15 cellular contexts compared by ENCODE assay signal in the genomic region with DNA sequence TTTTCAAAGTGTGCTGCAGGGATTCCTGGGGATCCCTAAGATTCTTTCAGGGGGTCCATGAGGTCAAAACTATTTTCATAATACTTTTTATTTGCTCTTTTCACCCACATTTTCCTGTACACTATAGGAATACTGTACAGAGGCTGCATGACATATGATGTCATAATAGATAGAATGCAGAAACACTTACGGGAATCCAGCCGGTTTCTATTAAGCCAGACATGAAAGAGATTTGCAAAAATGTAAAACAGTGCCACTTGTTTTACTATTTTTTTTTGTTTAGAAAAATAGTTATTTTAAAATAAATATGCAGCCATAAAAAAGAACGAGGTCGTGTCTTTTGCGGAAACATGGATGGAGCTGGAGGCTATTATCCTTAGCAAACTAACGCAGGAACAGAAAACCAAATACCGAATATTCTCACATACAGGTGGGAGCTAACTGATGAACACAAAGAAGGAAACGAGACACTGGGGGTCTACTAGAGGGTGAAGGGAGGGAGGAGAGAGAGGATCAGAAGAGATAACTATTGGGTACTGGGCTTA. TPM values are rescaled to one million over a fixed set of nuclear protein-coding genes. Genes with fewer than 3 reads are reported as not detected.
A peak's percentile ranks its signal among the peaks of the same experiment; 100 is the strongest.
DNase-seq lines count a peak whose midpoint lies in the region; ATAC-seq and TF ChIP-seq lines count a peak whose summit lies in the region.
"Had no signal": no experiment of that assay in that cellular context is flagged by ENCODE, and none has a peak within 500 bp of the region (broad histone marks: within the 10 kb centered on the region; RNA-seq: fewer than 3 reads in every experiment).

No MANE protein-coding gene starts in this region.

- no peak overlapping the region for H3K27ac ChIP-seq in HEK293 (ENCODE audit: extremely low read depth, low read depth, low read length)

- no peak overlapping the region for H3K4me3 ChIP-seq in HEK293 (ENCODE audit: low read depth, low read length)
- H3K4me3 ChIP-seq: upper lobe of left lung had no signal

- CTCF ChIA-PET in HEK293 (lab: Yijun Ruan, JAX) = interaction anchor here (0.6 to 0.7 kb wide), 2 partner anchors 9 to 103 kb away, joined by 3 read pairs; no protein-coding TSS in a partner anchor

- H3K4me1 ChIP-seq in HEK293 (ENCODE audit: control insufficient read depth, insufficient read depth, low read length) = peaks cover 37% of the 10 kb centered on the region

- H3K36me3 ChIP-seq in HEK293 (ENCODE audit: control insufficient read depth in 2 of 2, insufficient read depth in 1 of 2, low read length in 2 of 2) = peaks cover 0 to 7% of the 10 kb centered on the region in 2 experiments; a peak in 1 of 3 replicates

- H3K9me3 ChIP-seq in HEK293 (ENCODE audit: control insufficient read depth, insufficient read depth, low read depth, low read length) = no peaks in the 10 kb centered on the region
- H3K9me3 ChIP-seq: upper lobe of left lung had no signal

- DNase-seq in NCI-H82 (lab: John Stamatoyannopoulos, UW) = peak; percentile 2
- no peak for DNase-seq in NCI-H82 treated with DMSO at 0.1 percent for 48 hours (lab: John Stamatoyannopoulos, UW; ENCODE audit: unreplicated experiment)
- peak; percentile 70 for DNase-seq in dedifferentiated amniotic fluid mesenchymal stem cell (ENCODE audit: extremely low spot score)
- no peak for DNase-seq in osteocyte (ENCODE audit: extremely low spot score, unreplicated experiment)
- DNase-seq in NCI-H526 treated with DMSO at 0.1 percent for 48 hours (lab: John Stamatoyannopoulos, UW) = no peak
- no peak for DNase-seq in NCI-H2029 (lab: John Stamatoyannopoulos, UW)
- DNase-seq: activated CD8-positive, alpha-beta memory T cell treated with anti-CD3 and anti-CD28 coated beads, Interleukin-2, amount 10 ng/mL, durations not matched to agents 7 days and 5 days; C1 segment of cervical spinal cord; caudate nucleus; endodermal cell; H9; NCI-H748 treated with DMSO at 0.1 percent for 48 hours; upper lobe of left lung had no signal

- H3K27me3 Mint-ChIP-seq in osteocyte (ENCODE audit: unreplicated experiment) = no peaks in the 10 kb centered on the region
- H3K27me3 Mint-ChIP-seq: activated CD8-positive, alpha-beta memory T cell treated with anti-CD3 and anti-CD28 coated beads, Interleukin-2, amount 10 ng/mL, durations not matched to agents 7 days and 5 days had no signal

- peak overlapping the region; percentile 47 for H3K27ac Mint-ChIP-seq in osteocyte (ENCODE audit: unreplicated experiment)
- H3K27ac Mint-ChIP-seq: endodermal cell had no signal

- POLR2A ChIA-PET in HEK293 (lab: Yijun Ruan, JAX) = interaction anchor here (0.7 kb wide), 1 partner anchor 9 kb away, joined by 3 read pairs; no protein-coding TSS in a partner anchor

- ATAC-seq in HG03196 (IDR thresholded peaks at IDR 0.05; ENCODE audit: unreplicated experiment) = no peak
- ATAC-seq: activated CD8-positive, alpha-beta memory T cell treated with anti-CD3 and anti-CD28 coated beads, Interleukin-2, amount 10 ng/mL, durations not matched to agents 7 days and 5 days had no signal

- peaks cover 71% of the 10 kb centered on the region for H3K4me1 Mint-ChIP-seq in osteocyte (ENCODE audit: unreplicated experiment)

- H3K36me3 Mint-ChIP-seq in osteocyte (ENCODE audit: unreplicated experiment) = peaks cover 18% of the 10 kb centered on the region

- no peak overlapping the region for H3K4me3 Mint-ChIP-seq in osteocyte (ENCODE audit: unreplicated experiment)
- H3K4me3 Mint-ChIP-seq: activated CD8-positive, alpha-beta memory T cell treated with anti-CD3 and anti-CD28 coated beads, Interleukin-2, amount 10 ng/mL, durations not matched to agents 7 days and 5 days; endodermal cell; H9 had no signal

- no peak for TF ChIP-seq CTCF in HEK293 (tag by site-specific recombination; IDR thresholded peaks at IDR 0.05)
- no peak for TF ChIP-seq CTCF in osteocyte (IDR thresholded peaks at IDR 0.05)

- no peaks in the 10 kb centered on the region for H3K9me3 Mint-ChIP-seq in osteocyte (ENCODE audit: unreplicated experiment)
- H3K9me3 Mint-ChIP-seq: endodermal cell, H9 had no signal

TF ChIP-seq in HEK293, 187 proteins besides CTCF, POLR2A, EP300 and RAD21 (continues in another document):
- no peak for TF ChIP-seq ZNF624 (tag by site-specific recombination; IDR thresholded peaks at IDR 0.05)
- no peak for TF ChIP-seq ZXDB (tag by site-specific recombination; IDR thresholded peaks at IDR 0.05)
- TF ChIP-seq, protein P1, sequence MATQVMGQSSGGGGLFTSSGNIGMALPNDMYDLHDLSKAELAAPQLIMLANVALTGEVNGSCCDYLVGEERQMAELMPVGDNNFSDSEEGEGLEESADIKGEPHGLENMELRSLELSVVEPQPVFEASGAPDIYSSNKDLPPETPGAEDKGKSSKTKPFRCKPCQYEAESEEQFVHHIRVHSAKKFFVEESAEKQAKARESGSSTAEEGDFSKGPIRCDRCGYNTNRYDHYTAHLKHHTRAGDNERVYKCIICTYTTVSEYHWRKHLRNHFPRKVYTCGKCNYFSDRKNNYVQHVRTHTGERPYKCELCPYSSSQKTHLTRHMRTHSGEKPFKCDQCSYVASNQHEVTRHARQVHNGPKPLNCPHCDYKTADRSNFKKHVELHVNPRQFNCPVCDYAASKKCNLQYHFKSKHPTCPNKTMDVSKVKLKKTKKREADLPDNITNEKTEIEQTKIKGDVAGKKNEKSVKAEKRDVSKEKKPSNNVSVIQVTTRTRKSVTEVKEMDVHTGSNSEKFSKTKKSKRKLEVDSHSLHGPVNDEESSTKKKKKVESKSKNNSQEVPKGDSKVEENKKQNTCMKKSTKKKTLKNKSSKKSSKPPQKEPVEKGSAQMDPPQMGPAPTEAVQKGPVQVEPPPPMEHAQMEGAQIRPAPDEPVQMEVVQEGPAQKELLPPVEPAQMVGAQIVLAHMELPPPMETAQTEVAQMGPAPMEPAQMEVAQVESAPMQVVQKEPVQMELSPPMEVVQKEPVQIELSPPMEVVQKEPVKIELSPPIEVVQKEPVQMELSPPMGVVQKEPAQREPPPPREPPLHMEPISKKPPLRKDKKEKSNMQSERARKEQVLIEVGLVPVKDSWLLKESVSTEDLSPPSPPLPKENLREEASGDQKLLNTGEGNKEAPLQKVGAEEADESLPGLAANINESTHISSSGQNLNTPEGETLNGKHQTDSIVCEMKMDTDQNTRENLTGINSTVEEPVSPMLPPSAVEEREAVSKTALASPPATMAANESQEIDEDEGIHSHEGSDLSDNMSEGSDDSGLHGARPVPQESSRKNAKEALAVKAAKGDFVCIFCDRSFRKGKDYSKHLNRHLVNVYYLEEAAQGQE (tag by site-specific recombination; IDR thresholded peaks at IDR 0.05) = no peak
- TF ChIP-seq ZNF629 (tag by site-specific recombination; IDR thresholded peaks at IDR 0.05) = peak; percentile 68
- no peak for TF ChIP-seq ZNF785 (tag by site-specific recombination; IDR thresholded peaks at IDR 0.05)
- TF ChIP-seq, protein P2, sequence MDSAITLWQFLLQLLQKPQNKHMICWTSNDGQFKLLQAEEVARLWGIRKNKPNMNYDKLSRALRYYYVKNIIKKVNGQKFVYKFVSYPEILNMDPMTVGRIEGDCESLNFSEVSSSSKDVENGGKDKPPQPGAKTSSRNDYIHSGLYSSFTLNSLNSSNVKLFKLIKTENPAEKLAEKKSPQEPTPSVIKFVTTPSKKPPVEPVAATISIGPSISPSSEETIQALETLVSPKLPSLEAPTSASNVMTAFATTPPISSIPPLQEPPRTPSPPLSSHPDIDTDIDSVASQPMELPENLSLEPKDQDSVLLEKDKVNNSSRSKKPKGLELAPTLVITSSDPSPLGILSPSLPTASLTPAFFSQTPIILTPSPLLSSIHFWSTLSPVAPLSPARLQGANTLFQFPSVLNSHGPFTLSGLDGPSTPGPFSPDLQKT (IDR thresholded peaks at IDR 0.05; ENCODE audit: borderline replicate concordance, low read depth, low read length) = no peak
- TF ChIP-seq ZNF23 (tag by site-specific recombination; IDR thresholded peaks at IDR 0.05; ENCODE audit: borderline replicate concordance) = no peak
- TF ChIP-seq ATF2 (tag by site-specific recombination; IDR thresholded peaks at IDR 0.05; ENCODE audit: low read depth) = peak; percentile 72; the same call in 1 of the 2 replicates
- TF ChIP-seq, protein P3, sequence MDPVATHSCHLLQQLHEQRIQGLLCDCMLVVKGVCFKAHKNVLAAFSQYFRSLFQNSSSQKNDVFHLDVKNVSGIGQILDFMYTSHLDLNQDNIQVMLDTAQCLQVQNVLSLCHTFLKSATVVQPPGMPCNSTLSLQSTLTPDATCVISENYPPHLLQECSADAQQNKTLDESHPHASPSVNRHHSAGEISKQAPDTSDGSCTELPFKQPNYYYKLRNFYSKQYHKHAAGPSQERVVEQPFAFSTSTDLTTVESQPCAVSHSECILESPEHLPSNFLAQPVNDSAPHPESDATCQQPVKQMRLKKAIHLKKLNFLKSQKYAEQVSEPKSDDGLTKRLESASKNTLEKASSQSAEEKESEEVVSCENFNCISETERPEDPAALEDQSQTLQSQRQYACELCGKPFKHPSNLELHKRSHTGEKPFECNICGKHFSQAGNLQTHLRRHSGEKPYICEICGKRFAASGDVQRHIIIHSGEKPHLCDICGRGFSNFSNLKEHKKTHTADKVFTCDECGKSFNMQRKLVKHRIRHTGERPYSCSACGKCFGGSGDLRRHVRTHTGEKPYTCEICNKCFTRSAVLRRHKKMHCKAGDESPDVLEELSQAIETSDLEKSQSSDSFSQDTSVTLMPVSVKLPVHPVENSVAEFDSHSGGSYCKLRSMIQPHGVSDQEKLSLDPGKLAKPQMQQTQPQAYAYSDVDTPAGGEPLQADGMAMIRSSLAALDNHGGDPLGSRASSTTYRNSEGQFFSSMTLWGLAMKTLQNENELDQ (tag by site-specific recombination; IDR thresholded peaks at IDR 0.05; ENCODE audit: low read depth) = no peak
- peak; percentile 46; the same call in 1 of the 2 replicates for TF ChIP-seq ZBTB17 (tag by site-specific recombination; IDR thresholded peaks at IDR 0.05)
- no peak for TF ChIP-seq ZNF174 (tag by site-specific recombination; IDR thresholded peaks at IDR 0.05)
- TF ChIP-seq ZNF350 (tag by site-specific recombination; IDR thresholded peaks at IDR 0.05) = no peak
- no peak for TF ChIP-seq IKZF3 (tag by site-specific recombination; IDR thresholded peaks at IDR 0.05)
- TF ChIP-seq BCL11A (tag by site-specific recombination; IDR thresholded peaks at IDR 0.05; ENCODE audit: low read depth) = no peak

RNA-seq across cellular contexts. Expression of gene ZFX, which starts 5.0 kb away (rescaled TPM):
- 84.6 and 90.0 TPM in 2 replicates for total RNA-seq in osteocyte

Comparison
In these comparisons a context has a peak if more than half of its experiments do, and no peak if none do; other contexts are left out.
1. DNase-seq: peak in NCI-H82 (single experiment) and dedifferentiated amniotic fluid mesenchymal stem cell (single experiment); none in NCI-H82 treated with DMSO at 0.1 percent for 48 hours (single experiment), osteocyte (single experiment), NCI-H526 treated with DMSO at 0.1 percent for 48 hours (single experiment) and NCI-H2029 (single experiment).